ENCODE assay signal across 10 cellular contexts in the genomic region with DNA sequence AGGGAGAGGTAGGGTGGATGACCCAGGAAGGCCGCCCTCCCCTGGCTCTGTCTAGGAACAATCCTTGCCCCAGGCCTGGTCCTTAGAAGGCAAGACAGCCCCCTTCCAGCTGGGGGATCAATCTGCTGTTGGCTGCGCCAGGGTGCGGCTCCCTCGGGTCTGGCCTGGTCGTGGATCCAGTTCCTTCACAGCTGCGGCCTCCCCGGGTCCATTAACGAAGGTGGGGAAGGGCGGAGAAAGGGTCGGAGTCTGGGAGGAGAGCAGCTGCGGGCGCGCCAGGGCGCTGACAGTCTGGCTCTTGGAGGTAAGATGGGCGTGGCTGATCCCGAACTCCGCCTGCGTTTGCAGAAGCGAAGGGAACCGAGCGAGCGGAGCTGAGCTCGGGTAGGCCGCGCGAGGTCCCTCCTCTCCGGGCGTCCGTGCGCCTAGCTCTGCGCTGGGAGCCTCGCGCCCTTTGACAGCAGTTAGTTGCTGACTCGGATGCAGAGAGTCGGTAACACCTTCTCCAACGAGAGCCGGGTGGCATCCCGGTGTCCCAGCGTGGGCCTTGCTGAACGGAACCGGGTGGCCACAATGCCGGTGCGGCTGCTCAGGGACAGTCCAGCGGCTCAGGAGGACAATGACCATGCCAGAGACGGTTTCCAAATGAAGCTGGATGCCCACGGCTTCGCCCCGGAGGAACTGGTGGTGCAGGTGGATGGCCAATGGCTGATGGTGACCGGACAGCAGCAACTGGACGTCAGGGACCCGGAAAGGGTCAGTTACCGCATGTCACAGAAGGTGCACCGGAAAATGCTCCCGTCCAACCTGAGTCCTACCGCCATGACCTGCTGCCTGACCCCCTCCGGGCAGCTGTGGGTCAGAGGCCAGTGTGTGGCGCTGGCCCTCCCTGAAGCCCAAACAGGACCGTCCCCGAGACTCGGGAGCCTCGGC. TPM values are rescaled to one million over a fixed set of nuclear protein-coding genes. Genes with fewer than 3 reads are reported as not detected.
DNase-seq lines count a peak whose midpoint lies in the region; ATAC-seq and TF ChIP-seq lines count a peak whose summit lies in the region.
"Had no signal": no experiment of that assay in that cellular context is flagged by ENCODE, and none has a peak within 500 bp of the region (broad histone marks: within the 10 kb centered on the region; RNA-seq: fewer than 3 reads in every experiment).

A gene with protein sequence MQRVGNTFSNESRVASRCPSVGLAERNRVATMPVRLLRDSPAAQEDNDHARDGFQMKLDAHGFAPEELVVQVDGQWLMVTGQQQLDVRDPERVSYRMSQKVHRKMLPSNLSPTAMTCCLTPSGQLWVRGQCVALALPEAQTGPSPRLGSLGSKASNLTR (plus strand): TSS at position 434 of the 933 bp plus-strand sequence. CDS start 47 bp downstream, at position 481.

- peaks cover 14% of the 10 kb centered on the region; the same call in 1 of the 2 replicates for H3K4me1 ChIP-seq in HUES48 (ENCODE audit: control insufficient read depth, insufficient read depth, low read length)
- H3K4me1 ChIP-seq in left ventricle myocardium inferior: peaks cover 29% of the 10 kb centered on the region

- H3K9me3 ChIP-seq in HUES48 (ENCODE audit: control insufficient read depth, insufficient read depth, low read length) (no peaks in the 10 kb centered on the region), left ventricle myocardium inferior (replicated peaks) (no peaks in the 10 kb centered on the region)
- H3K9me3 ChIP-seq: SJSA1 had no signal

- DNase-seq in SHP77 treated with DMSO at 0.1 percent for 48 hours (lab: John Stamatoyannopoulos, UW) (peak; percentile 69), left ventricle myocardium inferior (peak; percentile 56), renal cortical epithelial cell (ENCODE audit: low read depth) (peak; percentile 21), AG08396 (ENCODE audit: low spot score) (no peak), HuH-7.5 (ENCODE audit: low spot score) (no peak)

- H3K27me3 ChIP-seq in HUES48 (ENCODE audit: control insufficient read depth, insufficient read depth, low read length): no peaks in the 10 kb centered on the region
- H3K27me3 ChIP-seq in left ventricle myocardium inferior (ENCODE audit: low read depth): no peaks in the 10 kb centered on the region
- H3K27me3 ChIP-seq: SJSA1 had no signal

- H3K36me3 ChIP-seq in HUES48 (ENCODE audit: control insufficient read depth, insufficient read depth, low read length) (peaks cover 44% of the 10 kb centered on the region), left ventricle myocardium inferior (peaks cover 46% of the 10 kb centered on the region)

- H3K9ac ChIP-seq in HUES48 (ENCODE audit: low read depth, low read length): no peak within 1 kb of the TSS

- intact Hi-C loops in left ventricle myocardium inferior (cut with micrococcal nuclease): no loop called here

- ATAC-seq in HG02970 (IDR thresholded peaks at IDR 0.05; ENCODE audit: low FRiP score, unreplicated experiment) (no peak), GM19452 (IDR thresholded peaks at IDR 0.05; ENCODE audit: unreplicated experiment) (no peak)

- H3K4me3 ChIP-seq in HUES48 (ENCODE audit: low read depth, low read length) (peak within 1 kb of the TSS; percentile 27; the same call in 1 of the 2 replicates), left ventricle myocardium inferior (peak within 1 kb of the TSS; percentile 89)

- H3K27ac ChIP-seq in HUES48 (ENCODE audit: low read depth, low read length): no peak within 1 kb of the TSS
- H3K27ac ChIP-seq in left ventricle myocardium inferior (replicated peaks): peak within 1 kb of the TSS; percentile 83
- H3K27ac ChIP-seq: SJSA1 had no signal

- no peak for TF ChIP-seq CTCF in left ventricle myocardium inferior (IDR thresholded peaks at IDR 0.05; ENCODE audit: borderline replicate concordance)

RNA-seq across cellular contexts. Expression of the gene that starts here (rescaled TPM):
- total RNA-seq in left ventricle myocardium inferior: not detected
- total RNA-seq in renal cortical epithelial cell: not detected in 2 replicates
- total RNA-seq: glomerular endothelial cell, SJSA1 had no signal

Comparison
In these comparisons a context has a peak if more than half of its experiments do, and no peak if none do; other contexts are left out.
1. Peak in DNase-seq, H3K4me3 ChIP-seq and H3K27ac ChIP-seq in left ventricle myocardium inferior; RNA of the gene not detected or under 1 TPM.
2. Peak in DNase-seq in renal cortical epithelial cell; RNA of the gene not detected or under 1 TPM.